In the genomic region with DNA sequence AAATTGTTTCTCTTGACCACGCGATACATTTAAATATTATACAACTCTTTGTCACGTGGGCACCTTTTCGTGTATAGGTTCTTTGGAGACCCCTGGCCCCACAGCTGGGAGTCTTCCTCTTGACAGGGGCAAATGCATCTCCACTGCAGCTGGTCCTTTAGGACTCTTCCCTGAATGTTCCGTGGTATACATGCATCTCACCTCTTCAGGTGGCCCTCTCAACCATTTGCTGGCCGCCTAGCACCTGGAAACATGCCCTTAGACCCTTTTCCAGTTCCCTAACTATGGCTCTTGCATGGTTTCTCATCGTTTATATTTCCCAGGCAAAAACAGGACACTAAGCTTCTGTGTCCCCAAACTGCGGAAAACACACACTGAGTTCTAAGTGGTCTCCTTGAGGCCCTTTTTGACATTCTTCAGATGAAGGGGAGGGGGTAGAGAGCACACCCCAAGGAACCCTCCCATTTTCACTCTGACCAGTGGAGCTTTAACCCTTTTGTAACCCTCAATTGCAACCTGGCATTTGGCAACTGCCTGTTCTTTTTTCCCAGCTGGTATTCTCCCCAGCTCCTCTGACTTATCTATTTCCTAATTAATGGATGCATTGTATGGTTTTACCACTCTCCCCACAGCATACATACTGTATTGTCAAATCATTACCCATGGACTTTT, we compare ENCODE assay signal across 15 cellular contexts. TPM values are rescaled to one million over a fixed set of nuclear protein-coding genes. Genes with fewer than 3 reads are reported as not detected.
DNase-seq lines count a peak whose midpoint lies in the region; ATAC-seq and TF ChIP-seq lines count a peak whose summit lies in the region.
"Had no signal": no experiment of that assay in that cellular context is flagged by ENCODE, and none has a peak within 500 bp of the region (broad histone marks: within the 10 kb centered on the region; RNA-seq: fewer than 3 reads in every experiment).

No MANE protein-coding gene starts in this region.

- H3K27ac ChIP-seq in HUES48 (ENCODE audit: low read depth, low read length) (peak overlapping the region; percentile 15), neural progenitor cell (no peak overlapping the region)
- H3K27ac ChIP-seq: coronary artery, tibial artery had no signal

- H4K20me1 ChIP-seq in neural progenitor cell (ENCODE audit: low read depth): peaks cover 1% of the 10 kb centered on the region

- H3K27ac Mint-ChIP-seq in activated CD8-positive, alpha-beta memory T cell treated with anti-CD3 and anti-CD28 coated beads, Interleukin-2, amount 10 ng/mL, durations not matched to agents 7 days and 5 days: peak overlapping the region; percentile 25
- H3K27ac Mint-ChIP-seq in central memory CD8-positive, alpha-beta T cell (ENCODE audit: low read depth): peak overlapping the region; percentile 75
- peak overlapping the region; percentile 42 for H3K27ac Mint-ChIP-seq in neural progenitor cell

- TF ChIP-seq CTCF in neural progenitor cell (IDR thresholded peaks at IDR 0.05): no peak

- no peaks in the 10 kb centered on the region for H3K79me2 ChIP-seq in neural progenitor cell (ENCODE audit: low read depth)

- H3K4me3 ChIP-seq in HUES48 (ENCODE audit: low read depth, low read length) (no peak overlapping the region), neural progenitor cell (no peak overlapping the region)
- H3K4me3 ChIP-seq: coronary artery, tibial artery had no signal

- H3K4me2 ChIP-seq in neural progenitor cell: no peak overlapping the region

- H3K27me3 ChIP-seq in HUES48 (ENCODE audit: control insufficient read depth, insufficient read depth, low read length): no peaks in the 10 kb centered on the region
- H3K27me3 ChIP-seq in neural progenitor cell: no peaks in the 10 kb centered on the region
- H3K27me3 ChIP-seq: tibial artery had no signal

- H3K36me3 Mint-ChIP-seq in activated CD8-positive, alpha-beta memory T cell treated with anti-CD3 and anti-CD28 coated beads, Interleukin-2, amount 10 ng/mL, durations not matched to agents 7 days and 5 days: peaks cover 23% of the 10 kb centered on the region
- peaks cover 7% of the 10 kb centered on the region for H3K36me3 Mint-ChIP-seq in central memory CD8-positive, alpha-beta T cell (ENCODE audit: insufficient read depth)
- peaks cover 4% of the 10 kb centered on the region for H3K36me3 Mint-ChIP-seq in neural progenitor cell

- H3K4me3 Mint-ChIP-seq in activated CD8-positive, alpha-beta memory T cell treated with anti-CD3 and anti-CD28 coated beads, Interleukin-2, amount 10 ng/mL, durations not matched to agents 7 days and 5 days: no peak overlapping the region
- no peak overlapping the region for H3K4me3 Mint-ChIP-seq in central memory CD8-positive, alpha-beta T cell
- H3K4me3 Mint-ChIP-seq in neural progenitor cell: no peak overlapping the region

- peaks cover 30% of the 10 kb centered on the region for H3K4me1 Mint-ChIP-seq in activated CD8-positive, alpha-beta memory T cell treated with anti-CD3 and anti-CD28 coated beads, Interleukin-2, amount 10 ng/mL, durations not matched to agents 7 days and 5 days
- peaks cover 34% of the 10 kb centered on the region for H3K4me1 Mint-ChIP-seq in central memory CD8-positive, alpha-beta T cell
- peaks cover 8% of the 10 kb centered on the region for H3K4me1 Mint-ChIP-seq in neural progenitor cell

- H3K36me3 ChIP-seq in HUES48 (ENCODE audit: control insufficient read depth, insufficient read depth, low read length): peaks cover 41% of the 10 kb centered on the region
- no peaks in the 10 kb centered on the region for H3K36me3 ChIP-seq in neural progenitor cell
- H3K36me3 ChIP-seq: tibial artery had no signal

- CTCF ChIA-PET in activated CD8-positive, alpha-beta memory T cell treated with anti-CD3 and anti-CD28 coated beads, Interleukin-2, amount 10 ng/mL, durations not matched to agents 7 days and 5 days (lab: Charles Lee): interaction anchor here (0.6 to 4.1 kb wide), 10 partner anchors 10 to 105 kb away, joined by 3 to 17 read pairs (median 4); partner anchors contain the start of gene NFE2L3

- no peaks in the 10 kb centered on the region for H3K9me3 Mint-ChIP-seq in activated CD8-positive, alpha-beta memory T cell treated with anti-CD3 and anti-CD28 coated beads, Interleukin-2, amount 10 ng/mL, durations not matched to agents 7 days and 5 days (ENCODE audit: low read depth)
- no peaks in the 10 kb centered on the region for H3K9me3 Mint-ChIP-seq in central memory CD8-positive, alpha-beta T cell
- peaks cover 6% of the 10 kb centered on the region for H3K9me3 Mint-ChIP-seq in neural progenitor cell

- H3K27me3 Mint-ChIP-seq in activated CD8-positive, alpha-beta memory T cell treated with anti-CD3 and anti-CD28 coated beads, Interleukin-2, amount 10 ng/mL, durations not matched to agents 7 days and 5 days: no peaks in the 10 kb centered on the region
- no peaks in the 10 kb centered on the region for H3K27me3 Mint-ChIP-seq in central memory CD8-positive, alpha-beta T cell
- H3K27me3 Mint-ChIP-seq in neural progenitor cell (ENCODE audit: insufficient read depth, low read depth): peaks cover 5% of the 10 kb centered on the region

- peaks cover 36% of the 10 kb centered on the region for H3F3A ChIP-seq in neural progenitor cell (ENCODE audit: low read depth)

- ATAC-seq in activated CD8-positive, alpha-beta memory T cell treated with anti-CD3 and anti-CD28 coated beads, Interleukin-2, amount 10 ng/mL, durations not matched to agents 7 days and 5 days: no peak
- ATAC-seq in central memory CD8-positive, alpha-beta T cell (replicated peaks; ENCODE audit: extremely low read depth, poor library complexity, severe bottlenecking): no peak
- no peak for ATAC-seq in HG03280 (IDR thresholded peaks at IDR 0.05; ENCODE audit: unreplicated experiment)

- H2AFZ ChIP-seq in neural progenitor cell (replicated peaks): no peak overlapping the region

- H3K4me1 ChIP-seq in HUES48 (ENCODE audit: control insufficient read depth, insufficient read depth, low read length) (no peaks in the 10 kb centered on the region), neural progenitor cell (no peaks in the 10 kb centered on the region)

- H3K9ac ChIP-seq in HUES48 (ENCODE audit: low read depth, low read length): no peak overlapping the region
- H3K9ac ChIP-seq in neural progenitor cell: no peak overlapping the region

- H3K9me3 ChIP-seq in HUES48 (ENCODE audit: control insufficient read depth, insufficient read depth, low read length): no peaks in the 10 kb centered on the region
- no peaks in the 10 kb centered on the region for H3K9me3 ChIP-seq in neural progenitor cell (ENCODE audit: low read depth)
- H3K9me3 ChIP-seq: tibial artery had no signal

- DNase-seq in activated CD8-positive, alpha-beta memory T cell treated with anti-CD3 and anti-CD28 coated beads, Interleukin-2, amount 10 ng/mL, durations not matched to agents 7 days and 5 days: no peak
- DNase-seq in activated CD8-positive, alpha-beta memory T cell treated with anti-CD3 and anti-CD28 coated beads for 24 hours: no peak
- no peak for DNase-seq in central memory CD8-positive, alpha-beta T cell (ENCODE audit: low spot score in 2 of 2)
- no peak for DNase-seq in neural progenitor cell (ENCODE audit: low spot score)
- DNase-seq in stimulated activated CD4-positive, alpha-beta T cell treated with anti-CD3 and anti-CD28 coated beads, Interleukin-1b, Interleukin-23, amount 100 ng/mL, for 48 hours: no peak
- no peak for DNase-seq in stimulated activated CD4-positive, alpha-beta T cell treated with anti-CD3 and anti-CD28 coated beads, Interleukin-4, amount 100 ng/mL, for 4 hours
- DNase-seq: NCI-H1105 treated with DMSO at 0.1 percent for 48 hours; NCI-H446; occipital lobe; stimulated activated CD4-positive, alpha-beta T cell treated with anti-CD3 and anti-CD28 coated beads, Interleukin-12 subunit alpha, Interleukin-12 subunit beta, amount 100 ng/mL, for 4 hours; T-helper 2 cell; tibial artery had no signal

RNA-seq across cellular contexts. Expression of gene HNRNPA2B1, which starts 20.6 kb away (rescaled TPM):
- total RNA-seq in activated CD8-positive, alpha-beta memory T cell treated with anti-CD3 and anti-CD28 coated beads, Interleukin-2, amount 10 ng/mL, durations not matched to agents 7 days and 5 days: 100 to 1,000 TPM; 768 to 857 TPM
- 552 and 601 TPM in 2 replicates for total RNA-seq in neural progenitor cell (ENCODE audit: low replicate concordance)

RNA-seq across cellular contexts. Expression of gene CBX3, which starts 21.6 kb away (rescaled TPM):
- total RNA-seq in activated CD8-positive, alpha-beta memory T cell treated with anti-CD3 and anti-CD28 coated beads, Interleukin-2, amount 10 ng/mL, durations not matched to agents 7 days and 5 days: 100 to 1,000 TPM; 235 to 279 TPM
- total RNA-seq in neural progenitor cell (ENCODE audit: low replicate concordance): 249 and 360 TPM in 2 replicates

RNA-seq across cellular contexts. Expression of gene NFE2L3, which starts 28.0 kb away (rescaled TPM):
- 10 to 100 TPM; 20.1 to 44.4 TPM for total RNA-seq in activated CD8-positive, alpha-beta memory T cell treated with anti-CD3 and anti-CD28 coated beads, Interleukin-2, amount 10 ng/mL, durations not matched to agents 7 days and 5 days
- 6.2 and 6.9 TPM in 2 replicates for total RNA-seq in neural progenitor cell (ENCODE audit: low replicate concordance)

Comparison
In these comparisons a context has a peak if more than half of its experiments do, and no peak if none do; other contexts are left out.
1. H3K27ac Mint-ChIP-seq: peak in every context shown above with its lines; median percentile 75 in central memory CD8-positive, alpha-beta T cell; 42 in neural progenitor cell; 25 in activated CD8-positive, alpha-beta memory T cell treated with anti-CD3 and anti-CD28 coated beads, Interleukin-2, amount 10 ng/mL, durations not matched to agents 7 days and 5 days.